Comparison of ENCODE assay signal across 17 cellular contexts in genomic region chr11:45751430-45751829, GRCh38. TPM values are rescaled to one million over a fixed set of nuclear protein-coding genes. Genes with fewer than 3 reads are reported as not detected.
DNase-seq lines count a peak whose midpoint lies in the region; ATAC-seq and TF ChIP-seq lines count a peak whose summit lies in the region.
"Had no signal": no experiment of that assay in that cellular context is flagged by ENCODE, and none has a peak within 500 bp of the region (broad histone marks: within the 10 kb centered on the region; RNA-seq: fewer than 3 reads in every experiment).

No MANE protein-coding gene starts in this region.

- H3K14ac ChIP-seq in IMR-90 (replicated peaks; ENCODE audit: low read depth, low read length), result no peak overlapping the region

- H3K9me3 ChIP-seq in IMR-90 (ENCODE audit: control insufficient read depth, insufficient read depth, low read length) (no peaks in the 10 kb centered on the region), OCI-LY7 (ENCODE audit: low read length) (no peaks in the 10 kb centered on the region)
- no peaks in the 10 kb centered on the region for H3K9me3 ChIP-seq in effector memory CD4-positive, alpha-beta T cell (ENCODE audit: control insufficient read depth, low read length)
- H3K9me3 ChIP-seq: gastrocnemius medialis had no signal

- in situ Hi-C loops in IMR-90 (cut with MboI; ENCODE audit: low sequenced_read_pairs), result no loop called here

- CTCF ChIA-PET in IMR-90 (lab: Yijun Ruan, JAX) (no interaction called here), OCI-LY7 (lab: Charles Lee; ENCODE audit: unreplicated experiment) (no interaction called here)

- H3K23ac ChIP-seq in IMR-90 (ENCODE audit: low read depth, low read length), result no peak overlapping the region

- no peak overlapping the region for H3K4me3 ChIP-seq in IMR-90 (ENCODE audit: insufficient read depth, low read depth, low read length)
- no peak overlapping the region for H3K4me3 ChIP-seq in effector memory CD4-positive, alpha-beta T cell (ENCODE audit: insufficient read depth, low read depth, low read length, poor library complexity, severe bottlenecking)
- no peak overlapping the region for H3K4me3 ChIP-seq in OCI-LY7 (ENCODE audit: low read depth, low read length, poor library complexity, severe bottlenecking)
- H3K4me3 ChIP-seq: gastrocnemius medialis had no signal

- H3K56ac ChIP-seq in IMR-90 (ENCODE audit: extremely low read depth, insufficient read depth, low read length), result no peak overlapping the region

- no peak overlapping the region for H2AK9ac ChIP-seq in IMR-90 (replicated peaks; ENCODE audit: low read depth, low read length, poor library complexity)

- no peak overlapping the region for H3K27ac ChIP-seq in IMR-90 (ENCODE audit: insufficient read depth, low read length)
- H3K27ac ChIP-seq in effector memory CD4-positive, alpha-beta T cell (ENCODE audit: insufficient read depth, low read length, poor library complexity, severe bottlenecking), result no peak overlapping the region
- no peak overlapping the region for H3K27ac ChIP-seq in OCI-LY7 (ENCODE audit: low read depth, low read length, poor library complexity, severe bottlenecking)
- H3K27ac ChIP-seq: gastrocnemius medialis had no signal

- no peak overlapping the region for H3K9ac ChIP-seq in IMR-90 (ENCODE audit: low read depth, low read length)

- H3K79me1 ChIP-seq in IMR-90 (ENCODE audit: low read depth in 1 of 2, low read length in 2 of 2), result no peaks in the 10 kb centered on the region

- no peak overlapping the region for H4K5ac ChIP-seq in IMR-90 (ENCODE audit: low read depth, low read length)

- H2BK120ac ChIP-seq in IMR-90 (ENCODE audit: low read depth, low read length), result no peak overlapping the region

- no peak for TF ChIP-seq CTCF in IMR-90 (conservative IDR thresholded peaks at IDR 0.05; ENCODE audit: low read depth, low read length)
- no peak for TF ChIP-seq CTCF in OCI-LY7 (conservative IDR thresholded peaks at IDR 0.05; ENCODE audit: low read length)

- TF ChIP-seq RAD21 in IMR-90 (IDR thresholded peaks at IDR 0.05; ENCODE audit: low read length), result no peak

- no peak overlapping the region for H2BK20ac ChIP-seq in IMR-90 (ENCODE audit: low read depth, low read length)

- POLR2A ChIA-PET in IMR-90 (lab: Charles Lee; ENCODE audit: unreplicated experiment), result no interaction called here
- POLR2A ChIA-PET in OCI-LY7 (lab: Charles Lee), result no interaction called here

- peaks cover 45% of the 10 kb centered on the region for H3K27me3 ChIP-seq in IMR-90 (ENCODE audit: control insufficient read depth, insufficient read depth, low read length)
- H3K27me3 ChIP-seq in effector memory CD4-positive, alpha-beta T cell (replicated peaks; ENCODE audit: control insufficient read depth, insufficient read depth, low read length, poor library complexity, severe bottlenecking), result no peaks in the 10 kb centered on the region
- H3K27me3 ChIP-seq: gastrocnemius medialis had no signal

- intact Hi-C loops in IMR-90 (cut with micrococcal nuclease) (no loop called here), OCI-LY7 (cut with micrococcal nuclease; ENCODE audit: unreplicated experiment) (no loop called here)

- H3K36me3 ChIP-seq in IMR-90 (ENCODE audit: control insufficient read depth, insufficient read depth, low read length), result no peaks in the 10 kb centered on the region
- H3K36me3 ChIP-seq in effector memory CD4-positive, alpha-beta T cell (ENCODE audit: control insufficient read depth, insufficient read depth, low read length), result no peaks in the 10 kb centered on the region
- no peaks in the 10 kb centered on the region for H3K36me3 ChIP-seq in OCI-LY7 (ENCODE audit: insufficient read depth, low read length)
- H3K36me3 ChIP-seq: gastrocnemius medialis had no signal

- WGBS in IMR-90 (ENCODE audit: extremely low coverage in 2 of 2, insufficient read length in 1 of 2), 2 experiments, result no CpG with 5 or more reads among the region's 7 CpGs

- ATAC-seq in IMR-90 (ENCODE audit: low read depth), result no peak
- no peak for ATAC-seq in GM21381 (IDR thresholded peaks at IDR 0.05; ENCODE audit: unreplicated experiment)
- ATAC-seq: activated CD8-positive, alpha-beta T cell treated with anti-CD3 and anti-CD28 coated beads, Interleukin-2, amount 10 ng/mL, durations not matched to agents 7 days and 5 days; gastrocnemius medialis; left lobe of liver had no signal

- H3K4ac ChIP-seq in IMR-90 (ENCODE audit: low read depth, low read length), result no peak overlapping the region

- H3K18ac ChIP-seq in IMR-90 (ENCODE audit: low read depth, low read length), result no peak overlapping the region

- H3K4me1 ChIP-seq in IMR-90 (ENCODE audit: control insufficient read depth, insufficient read depth, low read length), result no peaks in the 10 kb centered on the region
- no peaks in the 10 kb centered on the region for H3K4me1 ChIP-seq in effector memory CD4-positive, alpha-beta T cell (ENCODE audit: control insufficient read depth, insufficient read depth, low read length, poor library complexity, severe bottlenecking)
- H3K4me1 ChIP-seq in OCI-LY7 (ENCODE audit: insufficient read depth, low read length, poor library complexity, severe bottlenecking), result no peaks in the 10 kb centered on the region

- no peak overlapping the region for H2BK15ac ChIP-seq in IMR-90 (ENCODE audit: low read depth, low read length)

- H4K20me1 ChIP-seq in IMR-90 (ENCODE audit: insufficient read depth, low read length) (no peaks in the 10 kb centered on the region), OCI-LY7 (ENCODE audit: insufficient read depth, low read length) (no peaks in the 10 kb centered on the region)

- peak; percentile 47 for DNase-seq in Ammon's horn (ENCODE audit: low spot score)
- DNase-seq in IMR-90, result no peak
- DNase-seq in anterior cingulate cortex (lab: John Stamatoyannopoulos, UW), result peak in 41 of 58 donors; percentile 5 to 82 (median 32)
- peak; percentile 48 for DNase-seq in middle frontal gyrus (ENCODE audit: extremely low spot score, low spot score)
- no peak for DNase-seq in effector memory CD4-positive, alpha-beta T cell
- DNase-seq in OCI-LY7 (ENCODE audit: low spot score), result no peak
- no peak for DNase-seq in RPMI8226
- DNase-seq: activated CD4-positive, CD25-positive, alpha-beta regulatory T cell; activated CD8-positive, alpha-beta T cell treated with anti-CD3 and anti-CD28 coated beads, Interleukin-2, amount 10 ng/mL, durations not matched to agents 7 days and 5 days; activated T-cell treated with anti-CD3 and anti-CD28 coated beads, Interleukin-2, amount 50 U/mL, for 48 hours; CD8-positive, alpha-beta memory T cell; erythroblast; gastrocnemius medialis; NCI-H1436; SHP77 treated with DMSO at 0.1 percent for 48 hours had no signal

- no peak overlapping the region for H2BK5ac ChIP-seq in IMR-90 (ENCODE audit: low read depth, low read length, poor library complexity, severe bottlenecking)

- H3K4me2 ChIP-seq in IMR-90 (ENCODE audit: low read depth, low read length) (no peak overlapping the region), OCI-LY7 (ENCODE audit: low read length) (no peak overlapping the region)

- dilution Hi-C loops in IMR-90 (cut with HindIII; ENCODE audit: low sequenced_read_pairs, unreplicated experiment), result no loop called here

- H3K9me1 ChIP-seq in IMR-90 (ENCODE audit: insufficient read depth, low read length), result no peaks in the 10 kb centered on the region

- H4K8ac ChIP-seq in IMR-90 (ENCODE audit: low read depth in 2 of 2, low read length in 2 of 2), result no peak overlapping the region

- no peak for TF ChIP-seq POLR2A in IMR-90 (IDR thresholded peaks at IDR 0.05; ENCODE audit: low read depth, low read length)

- BruUV-seq in IMR-90 (replicated peaks; lab: Mats Ljungman, UMichigan) (no TSS peak), OCI-LY7 (replicated peaks; lab: Mats Ljungman, UMichigan) (no TSS peak)

- H2AFZ ChIP-seq in IMR-90 (replicated peaks; ENCODE audit: low read length, poor library complexity) (no peak overlapping the region), OCI-LY7 (ENCODE audit: low read length) (no peak overlapping the region)

- H3K79me2 ChIP-seq in OCI-LY7 (ENCODE audit: insufficient read depth, low read depth, low read length), result no peaks in the 10 kb centered on the region

- H2AK5ac ChIP-seq in IMR-90 (ENCODE audit: low read depth, low read length), result no peak overlapping the region

- no peaks in the 10 kb centered on the region for H3K9me2 ChIP-seq in OCI-LY7 (ENCODE audit: insufficient read depth, low read length)

- H4K91ac ChIP-seq in IMR-90 (ENCODE audit: insufficient read depth, low read depth, low read length), result no peak overlapping the region

TF ChIP-seq in IMR-90, 13 proteins besides CTCF, POLR2A, EP300 and RAD21:
- TF ChIP-seq, protein P1, sequence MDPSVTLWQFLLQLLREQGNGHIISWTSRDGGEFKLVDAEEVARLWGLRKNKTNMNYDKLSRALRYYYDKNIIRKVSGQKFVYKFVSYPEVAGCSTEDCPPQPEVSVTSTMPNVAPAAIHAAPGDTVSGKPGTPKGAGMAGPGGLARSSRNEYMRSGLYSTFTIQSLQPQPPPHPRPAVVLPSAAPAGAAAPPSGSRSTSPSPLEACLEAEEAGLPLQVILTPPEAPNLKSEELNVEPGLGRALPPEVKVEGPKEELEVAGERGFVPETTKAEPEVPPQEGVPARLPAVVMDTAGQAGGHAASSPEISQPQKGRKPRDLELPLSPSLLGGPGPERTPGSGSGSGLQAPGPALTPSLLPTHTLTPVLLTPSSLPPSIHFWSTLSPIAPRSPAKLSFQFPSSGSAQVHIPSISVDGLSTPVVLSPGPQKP (IDR thresholded peaks at IDR 0.05; ENCODE audit: borderline replicate concordance, low read depth, low read length), result no peak
- TF ChIP-seq MAFK (IDR thresholded peaks at IDR 0.05; ENCODE audit: low read depth, low read length) (no peak), RFX5 (IDR thresholded peaks at IDR 0.05; ENCODE audit: low read depth, low read length) (peak; percentile 72)

RNA-seq across cellular contexts. Expression of gene SLC35C1, which starts 53.5 kb away (rescaled TPM):
- total RNA-seq in IMR-90 (2012; rRNA removed) (3.1 and 4.3 TPM in 2 replicates), OCI-LY7 (2022) (7.9 and 9.2 TPM in 2 replicates)
- polyA plus RNA-seq in IMR-90 (2012; rRNA removed), result 26.7 and 27.1 TPM in 2 replicates
- polyA plus RNA-seq in IMR-90 (2012; cell fraction: cytosol; rRNA removed), result 7.0 and 23.7 TPM in 2 replicates
- polyA plus RNA-seq in IMR-90 (2012; cell fraction: nucleus; rRNA removed; ENCODE audit: low replicate concordance), result 3.3 and 12.5 TPM in 2 replicates
- total RNA-seq in OCI-LY7 (2014; rRNA removed; shearing (Covaris generic)), result 2.1 and 3.3 TPM in 2 replicates

Comparison
In these comparisons a context has a peak if more than half of its experiments do, and no peak if none do; other contexts are left out.
1. DNase-seq: peak in Ammon's horn (single experiment), anterior cingulate cortex (41 of 58) and middle frontal gyrus (single experiment); none in IMR-90 (single experiment), effector memory CD4-positive, alpha-beta T cell (0 of 3), OCI-LY7 (single experiment) and RPMI8226 (single experiment).